Comparison of ENCODE assay signal across 13 cellular contexts in genomic region chr11:47557004-47557403, GRCh38. TPM values are rescaled to one million over a fixed set of nuclear protein-coding genes. Genes with fewer than 3 reads are reported as not detected.
"Had no signal": no experiment of that assay in that cellular context is flagged by ENCODE, and none has a peak within 500 bp of the region (broad histone marks: within the 10 kb centered on the region; RNA-seq: fewer than 3 reads in every experiment).

No MANE protein-coding gene starts in this region.

RNA-seq across cellular contexts. Expression of gene FAM180B, which starts 29.5 kb away (rescaled TPM):
- total RNA-seq: colonic mucosa, dermis blood vessel endothelial cell, dermis microvascular lymphatic vessel endothelial cell, endothelial cell of umbilical vein, epithelial cell of proximal tubule, esophagus mucosa, esophagus squamous epithelium, fibroblast of lung, fibroblast of villous mesenchyme, foreskin keratinocyte, frontal cortex, gastrocnemius medialis, glomerular endothelial cell had no signal
- polyA plus RNA-seq: endothelial cell of umbilical vein, fibroblast of lung, foreskin keratinocyte had no signal
